In genomic region chr1:201486158-201486557, GRCh38 we compare ENCODE assay signal across 13 cellular contexts. TPM values are rescaled to one million over a fixed set of nuclear protein-coding genes. Genes with fewer than 3 reads are reported as not detected.
DNase-seq lines count a peak whose midpoint lies in the region; ATAC-seq and TF ChIP-seq lines count a peak whose summit lies in the region.
"Had no signal": no experiment of that assay in that cellular context is flagged by ENCODE, and none has a peak within 500 bp of the region (broad histone marks: within the 10 kb centered on the region; RNA-seq: fewer than 3 reads in every experiment).

No MANE protein-coding gene starts in this region.

- no peak overlapping the region for H4K8ac ChIP-seq in neuronal stem cell (ENCODE audit: low read depth, low read length)

- no CpG with 5 or more reads among the region's 3 CpGs for WGBS in neuronal stem cell (ENCODE audit: extremely low coverage in 2 of 2, insufficient read length in 2 of 2, insufficient replicate concordance in 1 of 2), 2 donors

- no peak overlapping the region for H2BK5ac ChIP-seq in neuronal stem cell (ENCODE audit: low read length)

- H3K27ac ChIP-seq in left ventricle myocardium inferior (replicated peaks) (peak overlapping the region; percentile 4), neuronal stem cell (replicated peaks; ENCODE audit: low read length) (no peak overlapping the region)

- H3K9me3 ChIP-seq in left ventricle myocardium inferior (replicated peaks) (no peaks in the 10 kb centered on the region), neuronal stem cell (replicated peaks in 1 of 2; ENCODE audit: control insufficient read depth in 2 of 2, insufficient read depth in 1 of 2, low read depth in 1 of 2, low read length in 2 of 2) (no peaks in the 10 kb centered on the region)

- H2BK15ac ChIP-seq in neuronal stem cell (ENCODE audit: low read length) = no peak overlapping the region

- no peak for DNase-seq in left ventricle myocardium inferior
- DNase-seq in cardiac septum (ENCODE audit: low spot score) = no peak
- DNase-seq in erythroblast (lab: John Stamatoyannopoulos, UW) = peak; percentile 38 to 50
- no peak for DNase-seq in neuronal stem cell (ENCODE audit: low spot score)
- no peak for DNase-seq in GM19240 (ENCODE audit: insufficient read length, low spot score)
- DNase-seq in GM20000 (ENCODE audit: low spot score) = no peak
- DNase-seq: activated CD4-positive, alpha-beta T cell treated with anti-CD3 and anti-CD28 coated beads, Interleukin-2, amount 10 ng/mL, durations not matched to agents 24 days and 14 days; activated effector memory CD4-positive, alpha-beta T cell treated with anti-CD3 and anti-CD28 coated beads, Interleukin-2, amount 50 U/mL, for 16 hours; KG1; NCI-H2029 treated with DMSO at 0.1 percent for 48 hours; retina had no signal

- H3K36me3 ChIP-seq in left ventricle myocardium inferior = peaks cover 51% of the 10 kb centered on the region
- H3K36me3 ChIP-seq in neuronal stem cell (replicated peaks in 1 of 2; ENCODE audit: control insufficient read depth in 2 of 2, insufficient read depth in 2 of 2, low read length in 2 of 2) = no peaks in the 10 kb centered on the region

- no peak overlapping the region for H3K4me2 ChIP-seq in neuronal stem cell (ENCODE audit: insufficient read depth, low read length, poor library complexity, severe bottlenecking)

- no peak for TF ChIP-seq CTCF in left ventricle myocardium inferior (IDR thresholded peaks at IDR 0.05; ENCODE audit: borderline replicate concordance)
- no peak for TF ChIP-seq CTCF in GM20000 (IDR thresholded peaks at IDR 0.05; ENCODE audit: extremely low read depth, missing control alignments)

- H3K4me3 ChIP-seq in left ventricle myocardium inferior (no peak overlapping the region), neuronal stem cell (ENCODE audit: low read length in 2 of 2) (no peak overlapping the region)

- peak overlapping the region; percentile 39 for H2AFZ ChIP-seq in neuronal stem cell (ENCODE audit: low read length)

- no peak overlapping the region for H4K91ac ChIP-seq in neuronal stem cell (ENCODE audit: low read depth, low read length, poor library complexity)

- H2AK5ac ChIP-seq in neuronal stem cell (ENCODE audit: low read depth, low read length) = no peak overlapping the region

- H2BK12ac ChIP-seq in neuronal stem cell (ENCODE audit: low read length) = no peak overlapping the region

- no peak overlapping the region for H3K9ac ChIP-seq in neuronal stem cell (ENCODE audit: low read depth, low read length, poor library complexity)

- H3K14ac ChIP-seq in neuronal stem cell (ENCODE audit: low read length) = no peak overlapping the region

- H3K4me1 ChIP-seq in left ventricle myocardium inferior (peaks cover 60% of the 10 kb centered on the region), neuronal stem cell (ENCODE audit: control insufficient read depth in 2 of 2, insufficient read depth in 1 of 2, low read depth in 1 of 2, low read length in 2 of 2) (peaks cover 4 to 5% of the 10 kb centered on the region in 2 donors)

- H3K4ac ChIP-seq in neuronal stem cell (ENCODE audit: low read length) = no peak overlapping the region

- H3K79me1 ChIP-seq in neuronal stem cell (ENCODE audit: low read depth, low read length) = no peaks in the 10 kb centered on the region

- no peak overlapping the region for H3K18ac ChIP-seq in neuronal stem cell (ENCODE audit: low read length)

- H3K27me3 ChIP-seq in left ventricle myocardium inferior (ENCODE audit: low read depth) (no peaks in the 10 kb centered on the region), neuronal stem cell (ENCODE audit: control insufficient read depth in 3 of 3, insufficient read depth in 3 of 3, low read depth in 1 of 3, low read length in 3 of 3) (peaks cover 1 to 8% (median 8%) of the 10 kb centered on the region in 3 experiments)

- no peak for TF ChIP-seq POLR2A in erythroblast (IDR thresholded peaks at IDR 0.05; ENCODE audit: low read length)

- intact Hi-C loops in left ventricle myocardium inferior (cut with micrococcal nuclease) = no loop called here
- intact Hi-C loops in cardiac septum (cut with DNase I) = no loop called here

- H2BK120ac ChIP-seq in neuronal stem cell (ENCODE audit: low read depth, low read length) = no peak overlapping the region

- no peak for ATAC-seq in HG02852 (IDR thresholded peaks at IDR 0.05; ENCODE audit: unreplicated experiment)
- no peak for ATAC-seq in HG03045 (IDR thresholded peaks at IDR 0.05; ENCODE audit: unreplicated experiment)

- H3K23ac ChIP-seq in neuronal stem cell (ENCODE audit: low read depth, low read length, poor library complexity) = no peak overlapping the region

RNA-seq across cellular contexts. Expression of gene PHLDA3, which starts 17.2 kb away (rescaled TPM):
- 21.1 TPM for total RNA-seq in left ventricle myocardium inferior
- total RNA-seq in cardiac septum = 44.6 TPM
- polyA plus RNA-seq in neuronal stem cell (2013, experiment 1 of 2) = 12.4 TPM
- polyA plus RNA-seq in neuronal stem cell (2013, experiment 2 of 2) = 12.3 TPM

RNA-seq across cellular contexts. Expression of gene CSRP1, which starts 20.8 kb away (rescaled TPM):
- total RNA-seq in left ventricle myocardium inferior (41.0 TPM), cardiac septum (71.7 TPM)
- polyA plus RNA-seq in neuronal stem cell (2013, experiment 1 of 2) = 31.8 TPM
- 29.5 TPM for polyA plus RNA-seq in neuronal stem cell (2013, experiment 2 of 2)

RNA-seq across cellular contexts. Expression of gene NAV1, which starts 52.8 kb away (rescaled TPM):
- total RNA-seq in left ventricle myocardium inferior = 74.8 TPM
- 86.6 TPM for total RNA-seq in cardiac septum
- polyA plus RNA-seq in neuronal stem cell (2013, experiment 1 of 2) = 112 TPM
- 121 TPM for polyA plus RNA-seq in neuronal stem cell (2013, experiment 2 of 2)

Comparison
In these comparisons a context has a peak if more than half of its experiments do, and no peak if none do; other contexts are left out.
1. DNase-seq: peak in erythroblast (2 of 2); none in left ventricle myocardium inferior (single experiment), cardiac septum (single experiment), neuronal stem cell (single experiment), GM19240 (single experiment) and GM20000 (single experiment).